9 cellular contexts compared by ENCODE assay signal in genomic region chr10:117217196-117217761, GRCh38. TPM values are rescaled to one million over a fixed set of nuclear protein-coding genes. Genes with fewer than 3 reads are reported as not detected.
DNase-seq lines count a peak whose midpoint lies in the region; ATAC-seq and TF ChIP-seq lines count a peak whose summit lies in the region.
"Had no signal": no experiment of that assay in that cellular context is flagged by ENCODE, and none has a peak within 500 bp of the region (broad histone marks: within the 10 kb centered on the region; RNA-seq: fewer than 3 reads in every experiment).

No MANE protein-coding gene starts in this region.

- no peaks in the 10 kb centered on the region for H3K36me3 ChIP-seq in MG63
- H3K36me3 ChIP-seq in thoracic aorta: no peaks in the 10 kb centered on the region
- H3K36me3 ChIP-seq: SJSA1 had no signal

- TF ChIP-seq CTCF in astrocyte of the cerebellum (IDR thresholded peaks at IDR 0.05; ENCODE audit: low read depth, low read length, missing control alignments): no peak
- TF ChIP-seq CTCF in thoracic aorta (IDR thresholded peaks at IDR 0.05): no peak

- in situ Hi-C loops in Caki2 (cut with HindIII; ENCODE audit: low pct_unique_long_range_greater_than_20kb, low sequenced_read_pairs) (no loop called here), astrocyte of the cerebellum (cut with HindIII; ENCODE audit: low sequenced_read_pairs) (loop anchor here (5.0 to 25.0 kb wide), 2 partner anchors 110 to 220 kb away; no protein-coding TSS in a partner anchor)

- DNase-seq in Caki2 (ENCODE audit: low read depth) (peak; percentile 45), MG63 (no peak), astrocyte of the cerebellum (ENCODE audit: low read depth) (no peak), left kidney (ENCODE audit: low read depth, low spot score) (peak; percentile 17), thoracic aorta (ENCODE audit: low spot score) (no peak), HT-29 (ENCODE audit: low spot score) (no peak), SW 1271 (lab: John Stamatoyannopoulos, UW) (no peak)

- ATAC-seq in GM21390 (IDR thresholded peaks at IDR 0.05; ENCODE audit: unreplicated experiment): peak; percentile 41
- no peak for ATAC-seq in thoracic aorta (ENCODE audit: insufficient number of reproducible peaks, low FRiP score, low read depth)

- H3K4me1 ChIP-seq in thoracic aorta (ENCODE audit: control insufficient read depth in 1 of 2, low read depth in 2 of 2): peaks cover 5 to 13% of the 10 kb centered on the region in 2 donors

- peak overlapping the region; percentile 27 for H3K4me3 ChIP-seq in MG63
- peak overlapping the region; percentile 50 for H3K4me3 ChIP-seq in astrocyte of the cerebellum (ENCODE audit: low read depth, low read length)
- peak overlapping the region; percentile 68 for H3K4me3 ChIP-seq in thoracic aorta

- no peak overlapping the region for H3K27ac ChIP-seq in thoracic aorta
- H3K27ac ChIP-seq: SJSA1 had no signal

- peaks cover 4% of the 10 kb centered on the region for H3K9me3 ChIP-seq in MG63
- H3K9me3 ChIP-seq in thoracic aorta: peaks cover under 1% of the 10 kb centered on the region
- H3K9me3 ChIP-seq: SJSA1 had no signal

- H3K27me3 ChIP-seq in MG63: peaks cover 21% of the 10 kb centered on the region
- H3K27me3 ChIP-seq in thoracic aorta (replicated peaks; ENCODE audit: insufficient read depth): no peaks in the 10 kb centered on the region

RNA-seq across cellular contexts. Expression of gene KCNK18, which starts 20.0 kb away (rescaled TPM):
- total RNA-seq in Caki2 (2014; rRNA removed; shearing (Covaris generic); ENCODE audit: low replicate concordance): not detected in 2 replicates
- total RNA-seq in MG63 (2014; rRNA removed; shearing (Covaris generic); ENCODE audit: low replicate concordance): not detected in 2 replicates
- total RNA-seq in thoracic aorta: not detected
- total RNA-seq in HT-29 (2014; rRNA removed; shearing (Covaris generic)): not detected in 2 replicates
- total RNA-seq: SJSA1 had no signal

RNA-seq across cellular contexts. Expression of gene SLC18A2, which starts 23.6 kb away (rescaled TPM):
- not detected in 2 replicates for total RNA-seq in Caki2 (2014; rRNA removed; shearing (Covaris generic); ENCODE audit: low replicate concordance)
- total RNA-seq in MG63 (2014; rRNA removed; shearing (Covaris generic); ENCODE audit: low replicate concordance): not detected in 2 replicates
- 1 to 10 TPM in 1 of 2 donors, under 1 TPM in 1; 0.35 to 1.8 TPM for total RNA-seq in thoracic aorta
- not detected in 2 replicates for total RNA-seq in HT-29 (2014; rRNA removed; shearing (Covaris generic))
- total RNA-seq: SJSA1 had no signal

Comparison
In these comparisons a context has a peak if more than half of its experiments do, and no peak if none do; other contexts are left out.
1. DNase-seq: peak in Caki2 (single experiment) and left kidney (single experiment); none in MG63 (single experiment), astrocyte of the cerebellum (single experiment), thoracic aorta (single experiment), HT-29 (single experiment) and SW 1271 (0 of 2).
2. Peak in every context shown above with its lines, with median percentiles within 50 percentile points of each other: H3K4me3 ChIP-seq.